Comparison of ENCODE assay signal across 9 cellular contexts in genomic region chr1:89631756-89632155, GRCh38. TPM values are rescaled to one million over a fixed set of nuclear protein-coding genes. Genes with fewer than 3 reads are reported as not detected.
DNase-seq lines count a peak whose midpoint lies in the region; ATAC-seq, FAIRE-seq and TF ChIP-seq lines count a peak whose summit lies in the region.
"Had no signal": no experiment of that assay in that cellular context is flagged by ENCODE, and none has a peak within 500 bp of the region (broad histone marks: within the 10 kb centered on the region; RNA-seq: fewer than 3 reads in every experiment).

No MANE protein-coding gene starts in this region.

- no peak for TF ChIP-seq POLR2A in HepG2 (IDR thresholded peaks at IDR 0.05; ENCODE audit: insufficient read depth in 1 of 2, low read depth in 2 of 2, low read length in 2 of 2)
- TF ChIP-seq POLR2A in right lobe of liver (IDR thresholded peaks at IDR 0.05): no peak

- in situ Hi-C loops in HepG2 (cut with HindIII; ENCODE audit: extremely low pct_ligation_motif_present, low pct_unique_long_range_greater_than_20kb): no loop called here

- peaks cover 23% of the 10 kb centered on the region for H3K4me1 ChIP-seq in HepG2 (ENCODE audit: insufficient read depth, low read length)
- H3K4me1 ChIP-seq in right lobe of liver: no peaks in the 10 kb centered on the region
- H3K4me1 ChIP-seq: colonic mucosa had no signal

- no peak for FAIRE-seq in HepG2 (lab: Jason Lieb, UNC)

- H3K27me3 Mint-ChIP-seq in naive B cell: no peaks in the 10 kb centered on the region

- H3K27ac Mint-ChIP-seq in naive B cell: peak overlapping the region; percentile 24 to 99 (median 96)

- POLR2A ChIA-PET in HepG2 (lab: Yijun Ruan, JAX): no interaction called here

- H3K4me2 ChIP-seq in HepG2 (ENCODE audit: low read depth, low read length): peak overlapping the region; percentile 98

- TF ChIP-seq RAD21 in HepG2 (CRISPR knock-in tag; IDR thresholded peaks at IDR 0.05): no peak

- no peaks in the 10 kb centered on the region for H3K36me3 ChIP-seq in HepG2 (replicated peaks in 1 of 2; ENCODE audit: control insufficient read depth in 1 of 2, insufficient read depth in 2 of 2, low read length in 2 of 2)
- H3K36me3 ChIP-seq in right lobe of liver: no peaks in the 10 kb centered on the region
- H3K36me3 ChIP-seq: colonic mucosa had no signal

- peak overlapping the region; percentile 89 to 99 (median 96) for H3K4me3 Mint-ChIP-seq in naive B cell

- no TSS peak for BruUV-seq in HepG2 (replicated peaks; lab: Mats Ljungman, UMichigan)

- intact Hi-C loops in HepG2 (cut with micrococcal nuclease; ENCODE audit: unreplicated experiment): no loop called here
- intact Hi-C loops in right lobe of liver (cut with DNase I): no loop called here

- no peak overlapping the region for H3K9ac ChIP-seq in HepG2 (ENCODE audit: insufficient read depth, low read depth, low read length)

- TF ChIP-seq EP300 in HepG2 (IDR thresholded peaks at IDR 0.05; ENCODE audit: low read depth in 2 of 2, low read length in 2 of 2) (no peak), HepG2 (CRISPR knock-in tag; IDR thresholded peaks at IDR 0.05; ENCODE audit: borderline replicate concordance) (no peak)

- ATAC-seq in HepG2: no peak
- no peak for ATAC-seq in right lobe of liver
- no peak for ATAC-seq in naive B cell (ENCODE audit: low read depth in 2 of 2)
- no peak for ATAC-seq in HG03025 (IDR thresholded peaks at IDR 0.05; ENCODE audit: low FRiP score, unreplicated experiment)

- CTCF ChIA-PET in HepG2 (lab: Yijun Ruan, JAX; ENCODE audit: low intra/inter-chr PET ratio, low total read pairs): no interaction called here

- peaks cover 27 to 29% (median 28%) of the 10 kb centered on the region in 3 donors for H3K4me1 Mint-ChIP-seq in naive B cell

- H3K4me3 ChIP-seq in HepG2 (replicated peaks in 1 of 3; ENCODE audit: insufficient read depth in 1 of 3, low read depth in 2 of 3, low read length in 3 of 3): peak overlapping the region in 1 of 3 experiments; percentile 86; a peak in 1 of 6 replicates
- H3K4me3 ChIP-seq in right lobe of liver: no peak overlapping the region
- peak overlapping the region; percentile 85 for H3K4me3 ChIP-seq in coronary artery

- WGBS in HepG2 (ENCODE audit: low lambda C conversion rate): 30% methylated on average over 7 of the region's 7 CpGs
- WGBS in right lobe of liver (ENCODE audit: insufficient coverage, low coverage, low lambda C conversion rate, missing lambda C conversion rate): 74% methylated on average over 7 of the region's 7 CpGs

- no peaks in the 10 kb centered on the region for H3K79me2 ChIP-seq in HepG2 (ENCODE audit: insufficient read depth, low read length)

- no peak overlapping the region for H3K27ac ChIP-seq in HepG2 (ENCODE audit: extremely low read length, insufficient read depth, low read length)
- no peak overlapping the region for H3K27ac ChIP-seq in right lobe of liver
- peak overlapping the region; percentile 95 to 96 for H3K27ac ChIP-seq in coronary artery

- TF ChIP-seq CTCF in HepG2 (CRISPR knock-in tag; IDR thresholded peaks at IDR 0.05) (no peak), right lobe of liver (IDR thresholded peaks at IDR 0.05) (no peak), coronary artery (IDR thresholded peaks at IDR 0.05) (no peak)

- H3K9me3 ChIP-seq in HepG2 (ENCODE audit: low read length) (no peaks in the 10 kb centered on the region), right lobe of liver (no peaks in the 10 kb centered on the region)
- H3K9me3 ChIP-seq: colonic mucosa had no signal

- peaks cover 0 to 45% of the 10 kb centered on the region in 2 experiments; a peak in 4 of 5 replicates for H3K27me3 ChIP-seq in HepG2 (ENCODE audit: control insufficient read depth in 1 of 2, insufficient read depth in 2 of 2, low read length in 2 of 2)
- H3K27me3 ChIP-seq in right lobe of liver: no peaks in the 10 kb centered on the region
- H3K27me3 ChIP-seq: colonic mucosa had no signal

- no peaks in the 10 kb centered on the region for H4K20me1 ChIP-seq in HepG2 (ENCODE audit: insufficient read depth, low read length)

- peaks cover 0 to 8% of the 10 kb centered on the region in 2 donors for H3K36me3 Mint-ChIP-seq in naive B cell

- no peak for DNase-seq in HepG2 (ENCODE audit: low spot score)
- no peak for DNase-seq in right lobe of liver
- DNase-seq in coronary artery (ENCODE audit: low spot score): no peak
- DNase-seq in naive B cell: no peak
- DNase-seq in HK-2 (ENCODE audit: unreplicated experiment): no peak
- DNase-seq in COLO668 (lab: John Stamatoyannopoulos, UW; ENCODE audit: unreplicated experiment): no peak
- DNase-seq in activated CD8-positive, alpha-beta memory T cell treated with anti-CD3 and anti-CD28 coated beads, Interleukin-2, amount 50 U/mL, for 48 hours: no peak

- no peak overlapping the region for H2AFZ ChIP-seq in HepG2 (ENCODE audit: low read length)

- no peaks in the 10 kb centered on the region for H3K9me3 Mint-ChIP-seq in naive B cell

TF ChIP-seq in HepG2, 621 proteins besides CTCF, POLR2A, EP300 and RAD21:
- TF ChIP-seq ZIK1 (CRISPR knock-in tag; IDR thresholded peaks at IDR 0.05; ENCODE audit: borderline replicate concordance, low read depth): no peak
- no peak for TF ChIP-seq ZZZ3 (CRISPR knock-in tag; IDR thresholded peaks at IDR 0.05; ENCODE audit: borderline replicate concordance)
- no peak for TF ChIP-seq ZNF605 (CRISPR knock-in tag; IDR thresholded peaks at IDR 0.05)
- no peak for TF ChIP-seq ZNF567 (CRISPR knock-in tag; IDR thresholded peaks at IDR 0.05; ENCODE audit: borderline replicate concordance)
- no peak for TF ChIP-seq ZNF354B (CRISPR knock-in tag; IDR thresholded peaks at IDR 0.05)
TF ChIP-seq in HepG2: peak in this region for 0.

RNA-seq across cellular contexts. Expression of gene LRRC8C, which starts 1.2 kb away (rescaled TPM):
- total RNA-seq in HepG2 (2016; rRNA removed; fragmentation: Illumina TruSeq; extraction: Trizol) (0.22 TPM in 2 replicates), right lobe of liver (1 to 10 TPM in 5 of 6 experiments, under 1 TPM in 1; 0.53 to 2.0 (median 1.2) TPM)
- total RNA-seq in HepG2 (2016; cell fraction: cytosol; rRNA removed; fragmentation: Illumina TruSeq; extraction: Trizol; ENCODE audit: low read depth): under 0.01 and 0.10 TPM in 2 replicates
- total RNA-seq in HepG2 (2016; cell fraction: insoluble cytoplasmic fraction; rRNA removed; fragmentation: Illumina TruSeq; extraction: Trizol): 0.22 and 0.24 TPM in 2 replicates
- 0.12 and 0.14 TPM in 2 replicates for total RNA-seq in HepG2 (2016; cell fraction: membrane; rRNA removed; fragmentation: Illumina TruSeq; extraction: Trizol)
- total RNA-seq in HepG2 (2016; cell fraction: nucleus; rRNA removed; fragmentation: Illumina TruSeq; extraction: Trizol): 0.25 and 0.47 TPM in 2 replicates
- polyA plus RNA-seq in HepG2 (2011; rRNA removed) (0.25 and 0.32 TPM in 2 replicates), naive B cell (ENCODE audit: low read depth in 6 of 6) (1 to 10 TPM; 1.3 to 4.8 (median 2.6) TPM)
- polyA plus RNA-seq in HepG2 (2011; cell fraction: cytosol; rRNA removed): 0.13 and 0.22 TPM in 2 replicates
- 0.21 and 0.26 TPM in 2 replicates for polyA plus RNA-seq in HepG2 (2011; cell fraction: nucleus; rRNA removed)
- 0.19 and 0.28 TPM in 2 replicates for polyA plus RNA-seq in HepG2 (2012)
- polyA plus RNA-seq in HepG2 (2016; cell fraction: cytosol; fragmentation: Illumina TruSeq; extraction: Trizol; ENCODE audit: low read depth): 0.01 and 0.02 TPM in 2 replicates
- polyA plus RNA-seq in HepG2 (2016; cell fraction: insoluble cytoplasmic fraction; fragmentation: Illumina TruSeq; extraction: Trizol; ENCODE audit: low read depth): 0.21 and 0.28 TPM in 2 replicates
- 0.03 TPM in 2 replicates for polyA plus RNA-seq in HepG2 (2016; cell fraction: membrane; fragmentation: Illumina TruSeq; extraction: Trizol; ENCODE audit: low read depth)
- polyA plus RNA-seq in HepG2 (2016; cell fraction: nucleus; fragmentation: Illumina TruSeq; extraction: Trizol; ENCODE audit: insufficient read depth, low read depth): 0.31 and 0.49 TPM in 2 replicates
- polyA minus RNA-seq in HepG2 (2011; rRNA and poly(A)+ RNA removed; ENCODE audit: low replicate concordance): 0.36 and 3.1 TPM in 2 replicates
- polyA minus RNA-seq in HepG2 (2011; cell fraction: cytosol; rRNA and poly(A)+ RNA removed): 0.10 and 0.18 TPM in 2 replicates
- 0.64 and 0.99 TPM in 2 replicates for polyA minus RNA-seq in HepG2 (2011; cell fraction: nucleus; rRNA and poly(A)+ RNA removed)

Comparison
In these comparisons a context has a peak if more than half of its experiments do, and no peak if none do; other contexts are left out.
1. H3K27ac ChIP-seq: peak in coronary artery (2 of 2); none in HepG2 (single experiment) and right lobe of liver (0 of 3).